In genomic region chr10:121886997-121887622, GRCh38 we compare ENCODE assay signal across 8 cellular contexts. TPM values are rescaled to one million over a fixed set of nuclear protein-coding genes. Genes with fewer than 3 reads are reported as not detected.
DNase-seq lines count a peak whose midpoint lies in the region; ATAC-seq and TF ChIP-seq lines count a peak whose summit lies in the region.

No MANE protein-coding gene starts in this region.

- ATAC-seq in CD8-positive, alpha-beta T cell = peak; percentile 64
- ATAC-seq in GM19463 (IDR thresholded peaks at IDR 0.05; ENCODE audit: unreplicated experiment) = peak; percentile 73
- peak; percentile 97 to 99 (median 98) for ATAC-seq in right lobe of liver
- no peak for ATAC-seq in HG03045 (IDR thresholded peaks at IDR 0.05; ENCODE audit: unreplicated experiment)

- CTCF ChIA-PET in CD8-positive, alpha-beta T cell (lab: Charles Lee) = interaction anchor here (1.0 to 1.3 kb wide), 2 partner anchors 14 to 24 kb away, joined by 3 read pairs; no protein-coding TSS in a partner anchor

- DNase-seq in CD8-positive, alpha-beta T cell = peak in 6 of 7 experiments; percentile 6 to 50 (median 29)
- DNase-seq in NB4 (ENCODE audit: low read depth) (peak; percentile 80), coronary artery (ENCODE audit: low spot score) (no peak), right lobe of liver (peak in 2 of 3 donors; percentile 53)
- peak; percentile 29 to 33 for DNase-seq in activated CD4-positive, alpha-beta T cell treated with anti-CD3 and anti-CD28 coated beads for 24 hours (ENCODE audit: low read depth in 2 of 2)
- peak; percentile 16 to 33 for DNase-seq in stimulated activated CD8-positive, alpha-beta memory T cell treated with anti-CD3 and anti-CD28 coated beads, Interleukin-2, amount 100 ng/mL, for 48 hours (ENCODE audit: low read depth in 2 of 2)

- WGBS in right lobe of liver (ENCODE audit: insufficient coverage, low coverage, low lambda C conversion rate, missing lambda C conversion rate) = 19% methylated on average over 7 of the region's 7 CpGs

- intact Hi-C loops in CD8-positive, alpha-beta T cell (cut with DNase I, micrococcal nuclease) = loop anchor here (1.0 to 10.0 kb wide), 3 partner anchors 62 to 945 kb away; no protein-coding TSS in a partner anchor
- intact Hi-C loops in right lobe of liver (cut with DNase I) = loop anchor here in 1 of 2 donors (10.0 kb wide), 1 partner anchor 942 kb away; no protein-coding TSS in a partner anchor

- H3K27me3 Mint-ChIP-seq in CD8-positive, alpha-beta T cell (ENCODE audit: low read depth) = no peaks in the 10 kb centered on the region

- H3K4me1 Mint-ChIP-seq in CD8-positive, alpha-beta T cell (ENCODE audit: low read depth) = no peaks in the 10 kb centered on the region

- peaks cover 2% of the 10 kb centered on the region for H3K36me3 ChIP-seq in CD8-positive, alpha-beta T cell (ENCODE audit: insufficient read depth, low read length)
- H3K36me3 ChIP-seq in right lobe of liver = no peaks in the 10 kb centered on the region

- TF ChIP-seq CTCF in CD8-positive, alpha-beta T cell (IDR thresholded peaks at IDR 0.05) = no peak
- peak; percentile 94 for TF ChIP-seq CTCF in NB4 (IDR thresholded peaks at IDR 0.05; ENCODE audit: low read depth, low read length)
- TF ChIP-seq CTCF in coronary artery (IDR thresholded peaks at IDR 0.05) = peak; percentile 50
- TF ChIP-seq CTCF in right lobe of liver (IDR thresholded peaks at IDR 0.05) = peak; percentile 69 to 85 (median 82)

- H3K4me3 ChIP-seq in CD8-positive, alpha-beta T cell (ENCODE audit: low read depth, low read length) = no peak overlapping the region
- no peak overlapping the region for H3K4me3 ChIP-seq in NB4 (ENCODE audit: low read depth, low read length)
- H3K4me3 ChIP-seq in coronary artery = no peak overlapping the region
- H3K4me3 ChIP-seq in right lobe of liver = no peak overlapping the region

- no peak overlapping the region for H3K4me3 Mint-ChIP-seq in CD8-positive, alpha-beta T cell

- TF ChIP-seq POLR2A in NB4 (IDR thresholded peaks at IDR 0.05; ENCODE audit: extremely low read depth, insufficient read length) (no peak), right lobe of liver (IDR thresholded peaks at IDR 0.05) (no peak)

- H3K27ac ChIP-seq in CD8-positive, alpha-beta T cell (ENCODE audit: low read depth, low read length) = no peak overlapping the region
- H3K27ac ChIP-seq in coronary artery (no peak overlapping the region), right lobe of liver (no peak overlapping the region)

- H3K36me3 Mint-ChIP-seq in CD8-positive, alpha-beta T cell = peaks cover 29% of the 10 kb centered on the region

- no peaks in the 10 kb centered on the region for H3K27me3 ChIP-seq in CD8-positive, alpha-beta T cell (ENCODE audit: insufficient read depth, low read length)
- no peaks in the 10 kb centered on the region for H3K27me3 ChIP-seq in right lobe of liver

- H3K4me1 ChIP-seq in CD8-positive, alpha-beta T cell (ENCODE audit: insufficient read depth, low read length) = no peaks in the 10 kb centered on the region
- H3K4me1 ChIP-seq in right lobe of liver = no peaks in the 10 kb centered on the region

- POLR2A ChIA-PET in CD8-positive, alpha-beta T cell (lab: Charles Lee) = no interaction called here

- peak overlapping the region; percentile 8 for H3K27ac Mint-ChIP-seq in CD8-positive, alpha-beta T cell

- H3K9me3 Mint-ChIP-seq in CD8-positive, alpha-beta T cell = no peaks in the 10 kb centered on the region

- H3K9me3 ChIP-seq in CD8-positive, alpha-beta T cell (ENCODE audit: low read length) = no peaks in the 10 kb centered on the region
- no peaks in the 10 kb centered on the region for H3K9me3 ChIP-seq in right lobe of liver

RNA-seq across cellular contexts. Expression of gene ATE1, which starts 40.7 kb away (rescaled TPM):
- total RNA-seq in CD8-positive, alpha-beta T cell = 10 to 100 TPM; 11.6 to 14.6 TPM
- total RNA-seq in right lobe of liver = 10 to 100 TPM; 17.7 to 21.6 (median 19.9) TPM
